Comparison of ENCODE assay signal across 17 cellular contexts in genomic region chr13:57123660-57124059, GRCh38.
DNase-seq lines count a peak whose midpoint lies in the region; ATAC-seq and TF ChIP-seq lines count a peak whose summit lies in the region.
"Had no signal": no experiment of that assay in that cellular context is flagged by ENCODE, and none has a peak within 500 bp of the region (broad histone marks: within the 10 kb centered on the region; RNA-seq: fewer than 3 reads in every experiment).

No MANE protein-coding gene starts in this region.

- H3K4me1 Mint-ChIP-seq in nephron, result peaks cover 20% of the 10 kb centered on the region
- H3K4me1 Mint-ChIP-seq: natural killer cell had no signal

- no peak for ATAC-seq in GM18909 (IDR thresholded peaks at IDR 0.05; ENCODE audit: poor library complexity, unreplicated experiment)
- ATAC-seq: activated naive CD4-positive, alpha-beta T cell treated with anti-CD3 and anti-CD28 coated beads, Interleukin-2, amount 50 U/mL, for 72 hours; HCT116; natural killer cell had no signal

- TF ChIP-seq CTCF in nephron (IDR thresholded peaks at IDR 0.05; ENCODE audit: unreplicated experiment in 3 of 3) (no peak), WERI-Rb-1 (IDR thresholded peaks at IDR 0.05; ENCODE audit: low read depth, low read length) (no peak)

- no peaks in the 10 kb centered on the region for H3K36me3 ChIP-seq in WERI-Rb-1
- H3K36me3 ChIP-seq: tibial nerve had no signal

- no peaks in the 10 kb centered on the region for H3K27me3 Mint-ChIP-seq in nephron (ENCODE audit: low read depth)

- H3K27ac Mint-ChIP-seq in nephron, result peak overlapping the region in 2 of 3 experiments; percentile 34 to 77
- H3K27ac Mint-ChIP-seq: activated naive CD4-positive, alpha-beta T cell treated with anti-CD3 and anti-CD28 coated beads, Interleukin-2, amount 50 U/mL, for 72 hours; natural killer cell; T-helper 2 cell treated with Interferon-gamma antibody and Interleukin-4, amounts not matched to agents 5 μg/mL and 100 μg/mL, for 36 hours had no signal

- DNase-seq in COR-L47 (lab: John Stamatoyannopoulos, UW), result peak; percentile 46
- DNase-seq in NCI-H446 (lab: John Stamatoyannopoulos, UW), result peak; percentile 72 to 89
- peak; percentile 12 for DNase-seq in glomerular visceral epithelial cell (ENCODE audit: extremely low spot score)
- no peak for DNase-seq in KBM-7
- no peak for DNase-seq in WERI-Rb-1
- no peak for DNase-seq in cortex of kidney (lab: John Stamatoyannopoulos, UW)
- DNase-seq: Caco-2; cerebellar nuclear complex; GF-D8; natural killer cell; stimulated activated CD4-positive, alpha-beta T cell treated with anti-CD3 and anti-CD28 coated beads, Interleukin-4, amount 100 ng/mL, for 1 hour had no signal

- H3K9me3 Mint-ChIP-seq in nephron, result no peaks in the 10 kb centered on the region

- H3K4me3 ChIP-seq in WERI-Rb-1 (ENCODE audit: low read depth, low read length), result no peak overlapping the region
- H3K4me3 ChIP-seq: tibial nerve had no signal

- no peak overlapping the region for H3K4me3 Mint-ChIP-seq in nephron
- H3K4me3 Mint-ChIP-seq: natural killer cell; T-helper 2 cell treated with Interferon-gamma antibody and Interleukin-4, amounts not matched to agents 5 μg/mL and 100 μg/mL, for 36 hours had no signal

- H3K36me3 Mint-ChIP-seq in nephron (ENCODE audit: low read depth), result no peaks in the 10 kb centered on the region
- H3K36me3 Mint-ChIP-seq: activated naive CD4-positive, alpha-beta T cell treated with anti-CD3 and anti-CD28 coated beads, Interleukin-2, amount 50 U/mL, for 72 hours; natural killer cell had no signal

- in situ Hi-C loops in KBM-7 (cut with MboI; ENCODE audit: low pct_unique_long_range_greater_than_20kb, low sequenced_read_pairs), result no loop called here

- H3K9me3 ChIP-seq in WERI-Rb-1 (ENCODE audit: severe bottlenecking), result no peaks in the 10 kb centered on the region
- H3K9me3 ChIP-seq: Caco-2, tibial nerve had no signal

- H3K27me3 ChIP-seq in WERI-Rb-1 (ENCODE audit: insufficient read depth, low read depth, severe bottlenecking), result no peaks in the 10 kb centered on the region
- H3K27me3 ChIP-seq: tibial nerve had no signal

- no peak overlapping the region for H3K27ac ChIP-seq in WERI-Rb-1
- H3K27ac ChIP-seq: tibial nerve had no signal

Comparison
In these comparisons a context has a peak if more than half of its experiments do, and no peak if none do; other contexts are left out.
1. DNase-seq: peak in COR-L47 (single experiment), NCI-H446 (2 of 2) and glomerular visceral epithelial cell (single experiment); none in KBM-7 (single experiment), WERI-Rb-1 (single experiment) and cortex of kidney (single experiment).